1 cellular context compared by ENCODE assay signal in the genomic region with DNA sequence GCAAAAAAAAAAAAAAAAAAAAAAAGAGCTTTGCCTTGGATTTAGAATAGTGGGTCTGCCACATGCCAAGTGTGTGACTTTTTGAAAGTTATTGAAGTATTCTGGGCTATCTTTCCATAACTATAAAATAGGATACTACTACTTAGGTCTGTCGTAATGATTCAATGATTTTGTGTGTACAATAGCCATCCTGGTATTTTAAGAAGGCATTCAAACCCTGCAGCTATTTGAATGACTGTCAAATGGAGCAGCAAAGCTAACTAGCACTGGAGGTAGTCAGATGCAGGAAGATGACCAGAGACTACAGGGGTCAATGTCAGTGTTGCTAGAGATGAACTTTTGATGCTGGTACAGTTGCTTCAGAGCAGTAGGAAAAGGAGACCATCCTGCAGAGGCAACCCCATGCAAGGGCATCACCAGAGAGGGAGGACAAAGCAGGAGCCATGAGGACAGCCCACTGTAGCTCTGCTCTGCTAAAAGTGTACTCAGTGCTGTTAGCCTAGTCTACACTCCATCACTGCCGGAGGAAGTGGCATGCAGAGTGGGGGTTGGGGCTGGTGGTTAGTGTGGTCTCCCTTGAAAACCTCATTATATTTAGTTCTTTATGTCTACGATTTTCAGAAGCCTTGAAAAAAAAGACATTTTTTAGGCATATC.
A peak's percentile ranks its signal among the peaks of the same experiment; 100 is the strongest.
TF ChIP-seq lines count a peak whose summit lies in the region.

No MANE protein-coding gene starts in this region.

TF ChIP-seq in GM12878, 131 proteins besides CTCF, POLR2A, EP300 and RAD21 (continued from another document):
- TF ChIP-seq, protein P1, sequence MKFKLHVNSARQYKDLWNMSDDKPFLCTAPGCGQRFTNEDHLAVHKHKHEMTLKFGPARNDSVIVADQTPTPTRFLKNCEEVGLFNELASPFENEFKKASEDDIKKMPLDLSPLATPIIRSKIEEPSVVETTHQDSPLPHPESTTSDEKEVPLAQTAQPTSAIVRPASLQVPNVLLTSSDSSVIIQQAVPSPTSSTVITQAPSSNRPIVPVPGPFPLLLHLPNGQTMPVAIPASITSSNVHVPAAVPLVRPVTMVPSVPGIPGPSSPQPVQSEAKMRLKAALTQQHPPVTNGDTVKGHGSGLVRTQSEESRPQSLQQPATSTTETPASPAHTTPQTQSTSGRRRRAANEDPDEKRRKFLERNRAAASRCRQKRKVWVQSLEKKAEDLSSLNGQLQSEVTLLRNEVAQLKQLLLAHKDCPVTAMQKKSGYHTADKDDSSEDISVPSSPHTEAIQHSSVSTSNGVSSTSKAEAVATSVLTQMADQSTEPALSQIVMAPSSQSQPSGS (IDR thresholded peaks at IDR 0.05; ENCODE audit: low read length) = peak; percentile 75; the same call in 1 of the 2 replicates
- TF ChIP-seq BHLHE40 (IDR thresholded peaks at IDR 0.05; ENCODE audit: borderline replicate concordance in 1 of 2, low read depth in 2 of 2, low read length in 1 of 2) (peak; percentile 37 to 67; a peak in 3 of 4 replicates), NFYA (IDR thresholded peaks at IDR 0.05; ENCODE audit: borderline replicate concordance, low read depth, low read length) (no peak), FOXK2 (IDR thresholded peaks at IDR 0.05) (no peak), RFX5 (IDR thresholded peaks at IDR 0.05; ENCODE audit: low read depth, low read length) (no peak), SREBF1 (IDR thresholded peaks at IDR 0.05; ENCODE audit: low read length) (no peak)
